In the genomic region with DNA sequence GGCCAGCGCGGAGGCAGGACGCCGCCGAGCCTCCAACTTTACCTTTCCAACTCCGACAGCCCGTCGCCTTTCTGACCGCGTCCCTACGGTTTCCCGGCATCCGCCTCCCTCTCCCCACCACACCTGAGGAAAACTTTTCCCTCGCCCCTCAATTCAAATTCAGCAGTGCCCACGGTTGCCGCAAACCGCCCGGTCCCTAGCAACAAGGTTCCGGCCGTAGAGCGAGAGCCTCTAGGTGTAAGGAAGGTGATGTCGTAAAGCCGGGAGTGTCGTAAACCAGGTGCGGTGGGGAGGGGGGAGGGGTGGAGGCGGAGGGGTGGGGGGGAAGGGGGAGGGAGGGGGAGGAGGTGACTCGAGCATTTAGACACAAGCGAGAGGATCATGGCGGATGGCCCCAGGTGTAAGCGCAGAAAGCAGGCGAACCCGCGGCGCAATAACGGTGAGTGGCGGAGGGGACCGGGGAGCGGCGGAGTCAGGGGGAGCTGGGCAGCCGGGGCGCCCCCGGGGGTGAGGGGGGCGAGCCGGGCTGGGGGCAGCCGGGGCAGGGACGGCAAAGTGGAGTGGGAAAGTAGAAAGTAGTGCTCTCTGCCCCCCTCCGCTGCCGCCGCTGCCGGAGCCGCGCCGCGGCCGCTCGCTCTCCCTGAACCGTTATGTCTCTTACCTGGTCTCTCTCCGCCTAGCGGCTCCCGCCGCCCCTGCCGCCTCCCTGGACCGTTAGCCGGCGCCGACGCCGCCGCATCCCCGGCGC, we compare ENCODE assay signal across 1 cellular context.
TF ChIP-seq lines count a peak whose summit lies in the region.

A gene (plus strand): TSS at position 363 of the 748 bp plus-strand sequence. CDS start 19 bp downstream, at position 382.

TF ChIP-seq in GM12878, 131 proteins besides CTCF, POLR2A, EP300 and RAD21 (continued from another document):
- TF ChIP-seq PML (IDR thresholded peaks at IDR 0.05; ENCODE audit: low read length) = no peak; the same call in 1 of the 2 replicates
- TF ChIP-seq, protein P1, sequence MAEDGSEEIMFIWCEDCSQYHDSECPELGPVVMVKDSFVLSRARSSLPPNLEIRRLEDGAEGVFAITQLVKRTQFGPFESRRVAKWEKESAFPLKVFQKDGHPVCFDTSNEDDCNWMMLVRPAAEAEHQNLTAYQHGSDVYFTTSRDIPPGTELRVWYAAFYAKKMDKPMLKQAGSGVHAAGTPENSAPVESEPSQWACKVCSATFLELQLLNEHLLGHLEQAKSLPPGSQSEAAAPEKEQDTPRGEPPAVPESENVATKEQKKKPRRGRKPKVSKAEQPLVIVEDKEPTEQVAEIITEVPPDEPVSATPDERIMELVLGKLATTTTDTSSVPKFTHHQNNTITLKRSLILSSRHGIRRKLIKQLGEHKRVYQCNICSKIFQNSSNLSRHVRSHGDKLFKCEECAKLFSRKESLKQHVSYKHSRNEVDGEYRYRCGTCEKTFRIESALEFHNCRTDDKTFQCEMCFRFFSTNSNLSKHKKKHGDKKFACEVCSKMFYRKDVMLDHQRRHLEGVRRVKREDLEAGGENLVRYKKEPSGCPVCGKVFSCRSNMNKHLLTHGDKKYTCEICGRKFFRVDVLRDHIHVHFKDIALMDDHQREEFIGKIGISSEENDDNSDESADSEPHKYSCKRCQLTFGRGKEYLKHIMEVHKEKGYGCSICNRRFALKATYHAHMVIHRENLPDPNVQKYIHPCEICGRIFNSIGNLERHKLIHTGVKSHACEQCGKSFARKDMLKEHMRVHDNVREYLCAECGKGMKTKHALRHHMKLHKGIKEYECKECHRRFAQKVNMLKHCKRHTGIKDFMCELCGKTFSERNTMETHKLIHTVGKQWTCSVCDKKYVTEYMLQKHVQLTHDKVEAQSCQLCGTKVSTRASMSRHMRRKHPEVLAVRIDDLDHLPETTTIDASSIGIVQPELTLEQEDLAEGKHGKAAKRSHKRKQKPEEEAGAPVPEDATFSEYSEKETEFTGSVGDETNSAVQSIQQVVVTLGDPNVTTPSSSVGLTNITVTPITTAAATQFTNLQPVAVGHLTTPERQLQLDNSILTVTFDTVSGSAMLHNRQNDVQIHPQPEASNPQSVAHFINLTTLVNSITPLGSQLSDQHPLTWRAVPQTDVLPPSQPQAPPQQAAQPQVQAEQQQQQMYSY (CRISPR knock-in tag; IDR thresholded peaks at IDR 0.05) = no peak
- no peak for TF ChIP-seq SREBF1 (IDR thresholded peaks at IDR 0.05; ENCODE audit: low read length)
- TF ChIP-seq JUNB (IDR thresholded peaks at IDR 0.05) = no peak
- TF ChIP-seq BRCA1 (IDR thresholded peaks at IDR 0.05; ENCODE audit: low read depth, low read length) = no peak
- no peak for TF ChIP-seq MEF2A (IDR thresholded peaks at IDR 0.05; ENCODE audit: insufficient read depth, low read depth, low read length)
- TF ChIP-seq, protein P2, sequence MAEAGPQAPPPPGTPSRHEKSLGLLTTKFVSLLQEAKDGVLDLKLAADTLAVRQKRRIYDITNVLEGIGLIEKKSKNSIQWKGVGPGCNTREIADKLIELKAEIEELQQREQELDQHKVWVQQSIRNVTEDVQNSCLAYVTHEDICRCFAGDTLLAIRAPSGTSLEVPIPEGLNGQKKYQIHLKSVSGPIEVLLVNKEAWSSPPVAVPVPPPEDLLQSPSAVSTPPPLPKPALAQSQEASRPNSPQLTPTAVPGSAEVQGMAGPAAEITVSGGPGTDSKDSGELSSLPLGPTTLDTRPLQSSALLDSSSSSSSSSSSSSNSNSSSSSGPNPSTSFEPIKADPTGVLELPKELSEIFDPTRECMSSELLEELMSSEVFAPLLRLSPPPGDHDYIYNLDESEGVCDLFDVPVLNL (IDR thresholded peaks at IDR 0.05; ENCODE audit: low read depth, low read length) = peak; percentile 59; the same call in 1 of the 2 replicates
- TF ChIP-seq MTA3 (IDR thresholded peaks at IDR 0.05; ENCODE audit: borderline replicate concordance, low read length) = no peak
- TF ChIP-seq NBN (IDR thresholded peaks at IDR 0.05) = peak; percentile 68; the same call in 1 of the 2 replicates
- no peak for TF ChIP-seq FOXK2 (IDR thresholded peaks at IDR 0.05)
- TF ChIP-seq EED (IDR thresholded peaks at IDR 0.05; ENCODE audit: low read depth) = no peak
- no peak; the same call in 1 of the 2 replicates for TF ChIP-seq TARDBP (IDR thresholded peaks at IDR 0.05; ENCODE audit: borderline replicate concordance)
- TF ChIP-seq, protein P3, sequence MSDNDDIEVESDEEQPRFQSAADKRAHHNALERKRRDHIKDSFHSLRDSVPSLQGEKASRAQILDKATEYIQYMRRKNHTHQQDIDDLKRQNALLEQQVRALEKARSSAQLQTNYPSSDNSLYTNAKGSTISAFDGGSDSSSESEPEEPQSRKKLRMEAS (IDR thresholded peaks at IDR 0.05; ENCODE audit: low read depth, low read length) = no peak
- TF ChIP-seq NR2F1 (conservative IDR thresholded peaks at IDR 0.05) = no peak
